ENCODE assay signal across 24 cellular contexts in the genomic region with DNA sequence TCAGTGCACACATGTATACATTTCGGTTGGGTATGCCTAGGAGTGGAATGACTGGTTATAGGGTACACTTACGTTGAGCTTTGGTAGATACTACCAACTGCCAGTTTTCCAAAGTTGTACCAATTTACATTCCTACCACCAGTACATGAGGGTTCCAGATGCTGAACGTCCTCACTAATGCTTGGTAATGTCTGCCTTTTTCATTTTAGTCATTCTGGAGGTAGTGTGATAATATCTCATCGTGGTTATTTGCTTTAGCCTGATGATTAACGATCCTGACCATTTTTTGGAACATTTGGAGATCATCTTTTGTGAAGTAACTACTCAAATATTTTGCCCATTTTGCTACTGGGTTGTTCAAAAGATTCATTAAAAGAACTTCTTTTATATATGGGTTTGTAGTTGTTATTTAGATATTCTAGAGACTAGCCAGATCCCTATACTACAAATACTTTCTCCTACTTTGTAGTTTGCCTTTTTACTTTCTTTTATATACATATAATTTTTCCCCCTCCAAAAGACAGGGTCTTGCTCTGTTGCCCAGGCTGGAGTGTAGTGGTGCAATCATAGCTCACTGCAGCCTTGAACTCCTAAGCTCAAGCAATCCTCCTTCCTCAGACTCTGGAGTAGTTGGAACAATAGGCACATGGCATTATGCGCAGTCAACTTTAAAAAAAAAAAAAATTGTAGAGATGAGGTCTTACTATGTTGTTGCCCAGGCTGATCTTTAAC.
A peak's percentile ranks its signal among the peaks of the same experiment; 100 is the strongest.
DNase-seq lines count a peak whose midpoint lies in the region; ATAC-seq and TF ChIP-seq lines count a peak whose summit lies in the region.
"Had no signal": no experiment of that assay in that cellular context is flagged by ENCODE, and none has a peak within 500 bp of the region (broad histone marks: within the 10 kb centered on the region; RNA-seq: fewer than 3 reads in every experiment).

No MANE protein-coding gene starts in this region.

- TF ChIP-seq CTCF in fibroblast of villous mesenchyme (IDR thresholded peaks at IDR 0.05; ENCODE audit: insufficient read depth, low read depth, low read length) (peak; percentile 19), vagina (IDR thresholded peaks at IDR 0.05) (no peak)

- H3K4me1 ChIP-seq in vagina = peaks cover 22% of the 10 kb centered on the region
- peaks cover 4 to 12% of the 10 kb centered on the region in 2 donors for H3K4me1 ChIP-seq in aorta (ENCODE audit: control insufficient read depth in 1 of 2, insufficient read depth in 2 of 2, low read length in 2 of 2)

- no peak overlapping the region for H3K9ac ChIP-seq in SK-N-MC (ENCODE audit: insufficient read length)
- H3K9ac ChIP-seq: KMS-11 had no signal

- DNase-seq in GM04503 (ENCODE audit: low read depth) (peak; percentile 49), SK-N-MC (ENCODE audit: low read depth, low spot score) (no peak), fibroblast of villous mesenchyme (ENCODE audit: low read depth) (peak; percentile 41), vagina (ENCODE audit: extremely low spot score in 2 of 2) (no peak), aorta (no peak)
- DNase-seq: activated CD4-positive, alpha-beta T cell treated with anti-CD3 and anti-CD28 coated beads for 1 hour; activated naive CD4-positive, alpha-beta T cell treated with anti-CD3 and anti-CD28 coated beads for 36 hours; activated T-cell treated with anti-CD3 and anti-CD28 coated beads, Interleukin-2, amount 50 U/mL, for 48 hours; amniotic stem cell; C1 segment of cervical spinal cord; immature natural killer cell; left ventricle myocardium superior; NCI-H187; NCI-H82; OCI-M1; SHP77; substantia nigra; T-cell had no signal

- H3K27ac ChIP-seq in SK-N-MC = peak overlapping the region; percentile 42
- peak overlapping the region; percentile 4 for H3K27ac ChIP-seq in vagina
- no peak overlapping the region for H3K27ac ChIP-seq in aorta (ENCODE audit: low read depth in 1 of 2, low read length in 2 of 2)
- H3K27ac ChIP-seq: cardiac muscle cell, hepatocyte, KMS-11, prostate gland had no signal

- H3K27me3 ChIP-seq in vagina (no peaks in the 10 kb centered on the region), aorta (ENCODE audit: control insufficient read depth in 1 of 2, insufficient read depth in 2 of 2, low read length in 1 of 2) (no peaks in the 10 kb centered on the region)
- H3K27me3 ChIP-seq: cardiac muscle cell, hepatocyte had no signal

- H3K9me3 ChIP-seq in SK-N-MC (ENCODE audit: low read depth, low read length) (no peaks in the 10 kb centered on the region; the same call in 1 of the 2 replicates), vagina (no peaks in the 10 kb centered on the region), aorta (ENCODE audit: control insufficient read depth, low read length) (no peaks in the 10 kb centered on the region)
- H3K9me3 ChIP-seq: prostate gland had no signal

- WGBS in aorta, 2 donors = 80 to 83% methylated on average over 6 of the region's 6 CpGs

- ATAC-seq in HG02840 (IDR thresholded peaks at IDR 0.05; ENCODE audit: low FRiP score, unreplicated experiment) = no peak
- ATAC-seq in aorta (ENCODE audit: low FRiP score) = no peak
- no peak for ATAC-seq in GM18858 (IDR thresholded peaks at IDR 0.05; ENCODE audit: unreplicated experiment)
- ATAC-seq: left ventricle myocardium superior, T-cell had no signal

- intact Hi-C loops in vagina (cut with DNase I) (no loop called here), aorta (cut with DNase I) (no loop called here)

- no peak for TF ChIP-seq POLR2A in vagina (IDR thresholded peaks at IDR 0.05)

- H3K36me3 ChIP-seq in SK-N-MC (ENCODE audit: insufficient read depth, low read length) (0 out of 2 replicates have a peak, but pooled peaks cover 7% of the 10 kb centered on the region), vagina (no peaks in the 10 kb centered on the region), aorta (ENCODE audit: control insufficient read depth in 1 of 2, insufficient read depth in 2 of 2, low read length in 1 of 2) (no peaks in the 10 kb centered on the region)
- H3K36me3 ChIP-seq: cardiac muscle cell, prostate gland had no signal

- H3K4me3 ChIP-seq in SK-N-MC (0 out of 2 replicates have a peak overlapping the region, but pooled peaks have one; percentile 6), fibroblast of villous mesenchyme (ENCODE audit: low read depth, low read length) (no peak overlapping the region), vagina (no peak overlapping the region), aorta (ENCODE audit: low read length in 2 of 2) (no peak overlapping the region)
- H3K4me3 ChIP-seq: cardiac muscle cell, hepatocyte, prostate gland had no signal

Comparison
In these comparisons a context has a peak if more than half of its experiments do, and no peak if none do; other contexts are left out.
1. DNase-seq: peak in GM04503 (single experiment) and fibroblast of villous mesenchyme (single experiment); none in SK-N-MC (single experiment), vagina (0 of 2) and aorta (0 of 2).
2. H3K27ac ChIP-seq: peak in SK-N-MC (single experiment) and vagina (single experiment); none in aorta (0 of 2).